In genomic region chr19:39871886-39872866, GRCh38 we compare ENCODE assay signal across 2 cellular contexts.
TF ChIP-seq lines count a peak whose summit lies in the region.

No MANE protein-coding gene starts in this region.

TF ChIP-seq in HEK293, 187 proteins besides CTCF, POLR2A, EP300 and RAD21:
- TF ChIP-seq EGR2 (tag by site-specific recombination; IDR thresholded peaks at IDR 0.05; ENCODE audit: low read depth) (peak; percentile 55; the same call in 1 of the 2 replicates), ZNF23 (tag by site-specific recombination; IDR thresholded peaks at IDR 0.05; ENCODE audit: borderline replicate concordance) (0 out of 2 replicates have a peak, but pooled peaks have one; percentile 14), ZNF174 (tag by site-specific recombination; IDR thresholded peaks at IDR 0.05) (no peak)

TF ChIP-seq in H1, 55 proteins besides CTCF, POLR2A, EP300 and RAD21:
- TF ChIP-seq CBX5 (IDR thresholded peaks at IDR 0.05; ENCODE audit: low read depth, low read length) (no peak), GABPA (IDR thresholded peaks at IDR 0.05; ENCODE audit: borderline replicate concordance, insufficient read depth, low read length) (no peak), NANOG (IDR thresholded peaks at IDR 0.05; ENCODE audit: insufficient read depth, low read depth, low read length, poor library complexity, severe bottlenecking) (no peak), SIX5 (IDR thresholded peaks at IDR 0.05; ENCODE audit: low read depth, low read length) (no peak), SP2 (IDR thresholded peaks at IDR 0.05; ENCODE audit: low read length) (no peak), BCL11A (IDR thresholded peaks at IDR 0.05; ENCODE audit: low read depth in 2 of 2, low read length in 2 of 2) (no peak), FOSL1 (IDR thresholded peaks at IDR 0.05; ENCODE audit: insufficient read depth, low read depth, low read length) (no peak), TAF7 (optimal IDR thresholded peaks at IDR 0.05; ENCODE audit: borderline replicate concordance, low read depth, low read length) (no peak), YY1 (IDR thresholded peaks at IDR 0.05; ENCODE audit: low read depth, low read length) (no peak), BACH1 (IDR thresholded peaks at IDR 0.05; ENCODE audit: low read length) (no peak), CHD1 (IDR thresholded peaks at IDR 0.05; ENCODE audit: low read depth, low read length) (no peak), CBX8 (IDR thresholded peaks at IDR 0.05; ENCODE audit: borderline replicate concordance, low read depth, low read length) (no peak), ATF3 (IDR thresholded peaks at IDR 0.05; ENCODE audit: insufficient read depth, low read depth, low read length) (no peak), SP4 (IDR thresholded peaks at IDR 0.05; ENCODE audit: low read length) (no peak), TBP (IDR thresholded peaks at IDR 0.05; ENCODE audit: low read depth, low read length) (no peak), CTBP2 (IDR thresholded peaks at IDR 0.05; ENCODE audit: borderline replicate concordance, insufficient read depth, insufficient read length, low read length) (no peak), CHD7 (IDR thresholded peaks at IDR 0.05; ENCODE audit: insufficient replicate concordance, low read length) (no peak), KDM1A (IDR thresholded peaks at IDR 0.05; ENCODE audit: borderline replicate concordance, low read length) (no peak)
